Comparison of ENCODE assay signal across 20 cellular contexts in genomic region chr11:69533296-69534165, GRCh38. TPM values are rescaled to one million over a fixed set of nuclear protein-coding genes. Genes with fewer than 3 reads are reported as not detected.
A peak's percentile ranks its signal among the peaks of the same experiment; 100 is the strongest.
DNase-seq lines count a peak whose midpoint lies in the region; ATAC-seq and TF ChIP-seq lines count a peak whose summit lies in the region.
"Had no signal": no experiment of that assay in that cellular context is flagged by ENCODE, and none has a peak within 500 bp of the region (broad histone marks: within the 10 kb centered on the region; RNA-seq: fewer than 3 reads in every experiment).

No MANE protein-coding gene starts in this region.

- H3K27me3 ChIP-seq in lower lobe of right lung (ENCODE audit: low read depth) (no peaks in the 10 kb centered on the region), ovary (no peaks in the 10 kb centered on the region)

- H3K36me3 Mint-ChIP-seq in CD14-positive monocyte, result no peaks in the 10 kb centered on the region
- no peaks in the 10 kb centered on the region for H3K36me3 Mint-ChIP-seq in WTC11
- H3K36me3 Mint-ChIP-seq: CD4-positive, CD25-positive, alpha-beta regulatory T cell had no signal

- TF ChIP-seq EP300 in ovary (IDR thresholded peaks at IDR 0.05), result no peak

- 54 to 62% (median 61%) methylated on average over 23 of the region's 23 CpGs for WGBS in ovary, 3 donors

- TF ChIP-seq POLR2A in ovary (IDR thresholded peaks at IDR 0.05), result no peak

- H3K4me1 ChIP-seq in lower lobe of right lung (peaks cover under 1% of the 10 kb centered on the region), ovary (ENCODE audit: insufficient read depth) (no peaks in the 10 kb centered on the region)
- H3K4me1 ChIP-seq: Caco-2, HAP-1 had no signal

- ATAC-seq in WTC11, result peak; percentile 52
- no peak for ATAC-seq in lower lobe of right lung
- peak; percentile 12 for ATAC-seq in stimulated activated naive CD8-positive, alpha-beta T cell treated with anti-CD3 and anti-CD28 coated beads, Interleukin-15, Interleukin-2, amounts not matched to agents 100 U/mL and 50 U/mL, for 24 hours
- no peak for ATAC-seq in HG03354 (IDR thresholded peaks at IDR 0.05; ENCODE audit: poor library complexity, severe bottlenecking, unreplicated experiment)
- ATAC-seq in GM21381 (IDR thresholded peaks at IDR 0.05; ENCODE audit: unreplicated experiment), result no peak
- ATAC-seq: PC-3 had no signal

- TF ChIP-seq CTCF in CD14-positive monocyte (IDR thresholded peaks at IDR 0.05) (no peak), WTC11 (IDR thresholded peaks at IDR 0.05) (no peak), lower lobe of right lung (IDR thresholded peaks at IDR 0.05) (no peak), ovary (IDR thresholded peaks at IDR 0.05) (no peak)

- intact Hi-C loops in CD14-positive monocyte (cut with micrococcal nuclease), result no loop called here
- intact Hi-C loops in lower lobe of right lung (cut with DNase I), result no loop called here
- intact Hi-C loops in ovary (cut with DNase I), result no loop called here

- POLR2A ChIA-PET in WTC11 (lab: Charles Lee), result interaction anchor here (0.8 kb wide), 1 partner anchor 12 kb away, joined by 3 read pairs; no protein-coding TSS in a partner anchor

- CTCF ChIA-PET in WTC11 (lab: Charles Lee), result no interaction called here

- H3K36me3 ChIP-seq in lower lobe of right lung, result no peaks in the 10 kb centered on the region
- no peaks in the 10 kb centered on the region for H3K36me3 ChIP-seq in ovary
- H3K36me3 ChIP-seq: HAP-1 had no signal

- H3K4me3 Mint-ChIP-seq in CD14-positive monocyte, result no peak overlapping the region
- no peak overlapping the region for H3K4me3 Mint-ChIP-seq in WTC11
- H3K4me3 Mint-ChIP-seq: CD4-positive, CD25-positive, alpha-beta regulatory T cell had no signal

- H3K27ac Mint-ChIP-seq in CD14-positive monocyte (no peak overlapping the region), WTC11 (no peak overlapping the region)
- H3K27ac Mint-ChIP-seq: CD4-positive, CD25-positive, alpha-beta regulatory T cell had no signal

- peaks cover 3 to 11% (median 7%) of the 10 kb centered on the region in 3 donors for H3K27me3 Mint-ChIP-seq in CD14-positive monocyte (ENCODE audit: low read depth in 3 of 3)
- H3K27me3 Mint-ChIP-seq in WTC11 (ENCODE audit: low read depth), result no peaks in the 10 kb centered on the region; the same call in 1 of the 2 replicates

- no peaks in the 10 kb centered on the region for H3K9me3 ChIP-seq in lower lobe of right lung
- H3K9me3 ChIP-seq in ovary, result no peaks in the 10 kb centered on the region
- H3K9me3 ChIP-seq: Caco-2, HAP-1 had no signal

- H3K27ac ChIP-seq in lower lobe of right lung (no peak overlapping the region), ovary (no peak overlapping the region)
- H3K27ac ChIP-seq: HL-60 had no signal

- H3K9me3 Mint-ChIP-seq in CD14-positive monocyte (peaks cover 0 to 1% (median 0%) of the 10 kb centered on the region in 7 donors), WTC11 (no peaks in the 10 kb centered on the region)
- H3K9me3 Mint-ChIP-seq: CD4-positive, CD25-positive, alpha-beta regulatory T cell had no signal

- H3K4me3 ChIP-seq in lower lobe of right lung (no peak overlapping the region), ovary (no peak overlapping the region)
- H3K4me3 ChIP-seq: HAP-1 had no signal

- DNase-seq in CD14-positive monocyte (ENCODE audit: low spot score) (peak; percentile 18), WTC11 (ENCODE audit: low spot score) (no peak), lower lobe of right lung (peak; percentile 46), ovary (no peak)
- DNase-seq in stimulated activated naive CD8-positive, alpha-beta T cell treated with anti-CD3 and anti-CD28 coated beads, Interleukin-15, Interleukin-2, amounts not matched to agents 100 U/mL and 50 U/mL, for 24 hours, result no peak
- DNase-seq: CD4-positive, CD25-positive, alpha-beta regulatory T cell; DMS153; MV-4-11; NCI-H1417 treated with DMSO at 0.1 percent for 48 hours; NCI-H1930; NCI-H2171; NCI-H446; NCI-H774; PC-3 had no signal

- H3K4me1 Mint-ChIP-seq in CD14-positive monocyte (peaks cover 17% of the 10 kb centered on the region), WTC11 (peaks cover 19% of the 10 kb centered on the region)
- H3K4me1 Mint-ChIP-seq: CD4-positive, CD25-positive, alpha-beta regulatory T cell had no signal

TF ChIP-seq in WTC11, 78 proteins besides CTCF, POLR2A, EP300 and RAD21:
- no peak for TF ChIP-seq SMAD4 (CRISPR knock-in tag; IDR thresholded peaks at IDR 0.05)
- TF ChIP-seq OVOL2 (CRISPR knock-in tag; IDR thresholded peaks at IDR 0.05; ENCODE audit: borderline replicate concordance), result no peak
- TF ChIP-seq, protein P1, sequence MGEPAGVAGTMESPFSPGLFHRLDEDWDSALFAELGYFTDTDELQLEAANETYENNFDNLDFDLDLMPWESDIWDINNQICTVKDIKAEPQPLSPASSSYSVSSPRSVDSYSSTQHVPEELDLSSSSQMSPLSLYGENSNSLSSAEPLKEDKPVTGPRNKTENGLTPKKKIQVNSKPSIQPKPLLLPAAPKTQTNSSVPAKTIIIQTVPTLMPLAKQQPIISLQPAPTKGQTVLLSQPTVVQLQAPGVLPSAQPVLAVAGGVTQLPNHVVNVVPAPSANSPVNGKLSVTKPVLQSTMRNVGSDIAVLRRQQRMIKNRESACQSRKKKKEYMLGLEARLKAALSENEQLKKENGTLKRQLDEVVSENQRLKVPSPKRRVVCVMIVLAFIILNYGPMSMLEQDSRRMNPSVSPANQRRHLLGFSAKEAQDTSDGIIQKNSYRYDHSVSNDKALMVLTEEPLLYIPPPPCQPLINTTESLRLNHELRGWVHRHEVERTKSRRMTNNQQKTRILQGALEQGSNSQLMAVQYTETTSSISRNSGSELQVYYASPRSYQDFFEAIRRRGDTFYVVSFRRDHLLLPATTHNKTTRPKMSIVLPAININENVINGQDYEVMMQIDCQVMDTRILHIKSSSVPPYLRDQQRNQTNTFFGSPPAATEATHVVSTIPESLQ (CRISPR knock-in tag; IDR thresholded peaks at IDR 0.05), result no peak
TF ChIP-seq in WTC11: peak in this region for 0.

RNA-seq across cellular contexts. Expression of gene LINC01488, which starts 52.1 kb away (rescaled TPM):
- polyA plus RNA-seq in CD14-positive monocyte (not detected), ovary (not detected)
- total RNA-seq in WTC11 (2021) (not detected in 3 replicates), lower lobe of right lung (not detected), ovary (not detected)
- total RNA-seq: A673; Caco-2; CD4-positive, CD25-positive, alpha-beta regulatory T cell; PC-3 had no signal
- polyA plus RNA-seq: CD4-positive, CD25-positive, alpha-beta regulatory T cell had no signal

Comparison
In these comparisons a context has a peak if more than half of its experiments do, and no peak if none do; other contexts are left out.
1. DNase-seq: peak in CD14-positive monocyte (single experiment) and lower lobe of right lung (single experiment); none in WTC11 (single experiment), stimulated activated naive CD8-positive, alpha-beta T cell treated with anti-CD3 and anti-CD28 coated beads, Interleukin-15, Interleukin-2, amounts not matched to agents 100 U/mL and 50 U/mL, for 24 hours (single experiment) and ovary (0 of 5).
2. ATAC-seq: peak in WTC11 (single experiment) and stimulated activated naive CD8-positive, alpha-beta T cell treated with anti-CD3 and anti-CD28 coated beads, Interleukin-15, Interleukin-2, amounts not matched to agents 100 U/mL and 50 U/mL, for 24 hours (single experiment); none in lower lobe of right lung (0 of 2), HG03354 (single experiment) and GM21381 (single experiment).